In genomic region chr22:35523167-35523928, GRCh38 we compare ENCODE assay signal across 1 cellular context.
TF ChIP-seq lines count a peak whose summit lies in the region.

No MANE protein-coding gene starts in this region.

TF ChIP-seq in WTC11, 78 proteins besides CTCF, POLR2A, EP300 and RAD21 (continued from another document):
- no peak for TF ChIP-seq E2F4 (CRISPR knock-in tag; IDR thresholded peaks at IDR 0.05; ENCODE audit: borderline replicate concordance, low read depth)
- no peak for TF ChIP-seq ATF2 (CRISPR knock-in tag; IDR thresholded peaks at IDR 0.05; ENCODE audit: borderline replicate concordance, low read depth)
- no peak for TF ChIP-seq ZMAT4 (CRISPR knock-in tag; IDR thresholded peaks at IDR 0.05)
- TF ChIP-seq ZSCAN18 (CRISPR knock-in tag; IDR thresholded peaks at IDR 0.05): no peak
- no peak for TF ChIP-seq FOXP4 (CRISPR knock-in tag; IDR thresholded peaks at IDR 0.05)
- no peak for TF ChIP-seq ZNF671 (CRISPR knock-in tag; IDR thresholded peaks at IDR 0.05)
- TF ChIP-seq AR (CRISPR knock-in tag; IDR thresholded peaks at IDR 0.05): no peak
- no peak for TF ChIP-seq ATF3 (CRISPR knock-in tag; conservative IDR thresholded peaks at IDR 0.05)
